21 cellular contexts compared by ENCODE assay signal in the genomic region with DNA sequence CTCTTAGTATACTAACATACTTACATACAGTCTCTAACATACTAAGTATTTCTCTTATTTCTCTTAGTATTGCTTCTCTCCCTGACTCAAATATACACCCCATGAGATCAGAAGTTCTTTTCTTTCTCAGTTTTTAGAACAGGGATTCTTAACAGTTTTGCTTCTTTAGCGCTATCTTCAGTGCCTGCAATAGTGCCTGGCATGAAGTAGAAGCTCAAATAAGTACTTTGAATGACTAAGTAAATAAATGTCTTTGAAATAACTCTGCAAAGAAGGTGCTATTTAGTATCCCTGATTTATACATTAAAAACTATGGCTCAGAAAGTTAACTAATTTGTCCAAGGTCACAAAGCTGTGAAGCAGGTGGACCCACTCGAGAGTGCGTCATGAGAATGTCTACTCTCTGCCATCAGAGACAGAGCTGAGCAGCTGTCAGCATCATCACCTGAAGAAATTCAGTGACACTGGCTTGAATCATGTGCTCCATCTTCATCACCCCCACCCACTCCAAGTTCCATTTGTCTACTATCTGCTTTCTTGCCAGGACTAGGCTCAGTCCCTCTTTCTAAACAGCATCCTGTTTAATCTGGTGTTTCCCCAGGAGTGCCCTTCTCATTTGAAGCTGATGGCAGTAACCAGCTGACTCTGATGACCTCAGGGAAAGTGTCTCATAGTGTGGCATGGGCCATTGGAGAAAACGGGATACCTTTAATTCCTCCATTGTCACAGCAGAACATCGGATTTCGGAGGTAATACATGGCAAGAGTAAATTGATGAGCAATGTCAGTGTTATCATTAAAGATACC.
DNase-seq lines count a peak whose midpoint lies in the region; ATAC-seq, FAIRE-seq and TF ChIP-seq lines count a peak whose summit lies in the region.
"Had no signal": no experiment of that assay in that cellular context is flagged by ENCODE, and none has a peak within 500 bp of the region (broad histone marks: within the 10 kb centered on the region; RNA-seq: fewer than 3 reads in every experiment).

No MANE protein-coding gene starts in this region.

- peak overlapping the region; percentile 38; the same call in 2 of the 3 replicates for H3K4me2 ChIP-seq in A549

- ATAC-seq in A549 (no peak), GM18907 (IDR thresholded peaks at IDR 0.05; ENCODE audit: unreplicated experiment) (no peak), GM19463 (IDR thresholded peaks at IDR 0.05; ENCODE audit: unreplicated experiment) (no peak)
- ATAC-seq: PC-3 had no signal

- TF ChIP-seq RAD21 in A549 (conservative IDR thresholded peaks at IDR 0.05 in 1 of 2, IDR thresholded peaks at IDR 0.05 in 1 of 2): no peak

- H3K9ac ChIP-seq in kidney (ENCODE audit: low read length in 2 of 2): peak overlapping the region in 1 of 2 donors; percentile 36

- H3K27me3 Mint-ChIP-seq in nephron (ENCODE audit: low read depth): no peaks in the 10 kb centered on the region
- H3K27me3 Mint-ChIP-seq: B cell; CD4-positive, CD25-positive, alpha-beta regulatory T cell had no signal

- no peaks in the 10 kb centered on the region for H3K4me1 Mint-ChIP-seq in nephron
- H3K4me1 Mint-ChIP-seq: B cell had no signal

- DNase-seq in A549 (ENCODE audit: low read depth in 1 of 2, low spot score in 1 of 2) (no peak), DMS53 (lab: John Stamatoyannopoulos, UW) (peak; percentile 80), kidney (no peak), NCI-H2081 treated with DMSO at 0.1 percent for 48 hours (lab: John Stamatoyannopoulos, UW) (no peak), NCI-H345 treated with DMSO at 0.1 percent for 48 hours (lab: John Stamatoyannopoulos, UW; ENCODE audit: unreplicated experiment) (no peak)
- DNase-seq: CD4-positive, CD25-positive, alpha-beta regulatory T cell; H7; NCI-H1105; NCI-H187; NCI-H2171; NCI-H774; PC-3; SJCRH30 had no signal

- POLR2A ChIA-PET in A549 (lab: Yijun Ruan, JAX): no interaction called here

- FAIRE-seq in A549 (lab: Jason Lieb, UNC): no peak
- FAIRE-seq in kidney (lab: Jason Lieb, UNC): no peak
- FAIRE-seq: GM19239, HTR-8/SVneo had no signal

- no peak for TF ChIP-seq EP300 in A549 (IDR thresholded peaks at IDR 0.05)

- H3K36me3 ChIP-seq in kidney (ENCODE audit: control insufficient read depth in 1 of 2, insufficient read depth in 2 of 2, low read length in 2 of 2): peaks cover 0 to 4% of the 10 kb centered on the region in 2 donors

- peaks cover 25% of the 10 kb centered on the region for H3K36me3 Mint-ChIP-seq in nephron (ENCODE audit: low read depth)

- no peak for TF ChIP-seq CTCF in A549 (IDR thresholded peaks at IDR 0.05)
- no peak for TF ChIP-seq CTCF in kidney (IDR thresholded peaks at IDR 0.05; ENCODE audit: borderline replicate concordance, extremely low read depth, insufficient read depth)
- TF ChIP-seq CTCF in nephron (IDR thresholded peaks at IDR 0.05; ENCODE audit: unreplicated experiment in 3 of 3): no peak

- no peaks in the 10 kb centered on the region for H3K9me3 Mint-ChIP-seq in nephron
- H3K9me3 Mint-ChIP-seq: CD4-positive, CD25-positive, alpha-beta regulatory T cell had no signal

- intact Hi-C loops in kidney (cut with DNase I): no loop called here

- H3K9me3 ChIP-seq in A549: no peaks in the 10 kb centered on the region
- H3K9me3 ChIP-seq in kidney (ENCODE audit: control insufficient read depth in 1 of 2, low read length in 2 of 2): no peaks in the 10 kb centered on the region
- H3K9me3 ChIP-seq: SJCRH30 had no signal

- H3K4me3 Mint-ChIP-seq in nephron: no peak overlapping the region
- H3K4me3 Mint-ChIP-seq: B cell; CD4-positive, CD25-positive, alpha-beta regulatory T cell had no signal

- peak overlapping the region; percentile 37 to 86 (median 51) for H3K27ac Mint-ChIP-seq in nephron
- H3K27ac Mint-ChIP-seq: B cell had no signal

- H3K4me1 ChIP-seq in A549 (peaks cover 14% of the 10 kb centered on the region; the same call in 2 of the 3 replicates), kidney (ENCODE audit: control insufficient read depth in 1 of 2, insufficient read depth in 1 of 2, low read depth in 1 of 2, low read length in 2 of 2) (peaks cover 19 to 26% of the 10 kb centered on the region in 2 donors)
- H3K4me1 ChIP-seq: SJCRH30 had no signal

- no peak overlapping the region for H3K4me3 ChIP-seq in A549
- H3K4me3 ChIP-seq in kidney (ENCODE audit: low read length in 2 of 2): no peak overlapping the region
- H3K4me3 ChIP-seq: SJCRH30 had no signal

- no peak for TF ChIP-seq POLR2A in A549 (IDR thresholded peaks at IDR 0.05; ENCODE audit: low read length)

- H3K27ac ChIP-seq in A549 (no peak overlapping the region), kidney (ENCODE audit: low read depth in 2 of 2, low read length in 2 of 2) (peak overlapping the region; percentile 80 to 84)
- H3K27ac ChIP-seq: HL-60, RWPE1, SJCRH30 had no signal

- CTCF ChIA-PET in A549 (lab: Yijun Ruan, JAX): interaction anchor here (0.5 to 1.1 kb wide), 2 partner anchors 11 to 593 kb away, joined by 3 to 4 read pairs; no protein-coding TSS in a partner anchor

- WGBS in A549 (ENCODE audit: missing lambda C conversion rate): 84% methylated on average over 6 of the region's 6 CpGs

TF ChIP-seq in A549, 52 proteins besides CTCF, POLR2A, EP300 and RAD21:
- TF ChIP-seq ELK1 (IDR thresholded peaks at IDR 0.05; ENCODE audit: low read depth, low read length): no peak
- no peak for TF ChIP-seq JUNB (IDR thresholded peaks at IDR 0.05)
- no peak for TF ChIP-seq JUN (IDR thresholded peaks at IDR 0.05)
- TF ChIP-seq PHF8 (IDR thresholded peaks at IDR 0.05; ENCODE audit: borderline replicate concordance, low read depth): no peak
- no peak for TF ChIP-seq TFCP2L1 (CRISPR knock-in tag; IDR thresholded peaks at IDR 0.05)
- TF ChIP-seq MAZ (IDR thresholded peaks at IDR 0.05; ENCODE audit: borderline replicate concordance, low read depth, low read length): no peak
- TF ChIP-seq HOXB5 (CRISPR knock-in tag; IDR thresholded peaks at IDR 0.05): no peak
- no peak for TF ChIP-seq HMGXB4 (CRISPR knock-in tag; IDR thresholded peaks at IDR 0.05; ENCODE audit: borderline replicate concordance)
- no peak for TF ChIP-seq RNF2 (IDR thresholded peaks at IDR 0.05; ENCODE audit: borderline replicate concordance, low read depth)
TF ChIP-seq in A549: peak in this region for 0.

Comparison
In these comparisons a context has a peak if more than half of its experiments do, and no peak if none do; other contexts are left out.
1. H3K27ac ChIP-seq: peak in kidney (2 of 2); none in A549 (0 of 2).